In genomic region chr5:171891595-171891994, GRCh38 we compare ENCODE assay signal across 29 cellular contexts.
A peak's percentile ranks its signal among the peaks of the same experiment; 100 is the strongest.
DNase-seq lines count a peak whose midpoint lies in the region; ATAC-seq, FAIRE-seq and TF ChIP-seq lines count a peak whose summit lies in the region.
"Had no signal": no experiment of that assay in that cellular context is flagged by ENCODE, and none has a peak within 500 bp of the region (broad histone marks: within the 10 kb centered on the region; RNA-seq: fewer than 3 reads in every experiment).

No MANE protein-coding gene starts in this region.

- intact Hi-C loops in right lobe of liver (cut with DNase I) (no loop called here), HepG2 (cut with micrococcal nuclease; ENCODE audit: unreplicated experiment) (no loop called here)

- TF ChIP-seq CTCF in right lobe of liver (IDR thresholded peaks at IDR 0.05): no peak
- no peak for TF ChIP-seq CTCF in HepG2 (CRISPR knock-in tag; IDR thresholded peaks at IDR 0.05)
- TF ChIP-seq CTCF in GM23338 (conservative IDR thresholded peaks at IDR 0.05; ENCODE audit: low read depth in 2 of 2): no peak

- 25% methylated on average over 6 of the region's 6 CpGs for WGBS in right lobe of liver (ENCODE audit: insufficient coverage, low coverage, low lambda C conversion rate, missing lambda C conversion rate)
- 81% methylated on average over 6 of the region's 6 CpGs for WGBS in HepG2 (ENCODE audit: low lambda C conversion rate)

- in situ Hi-C loops in HepG2 (cut with HindIII; ENCODE audit: extremely low pct_ligation_motif_present, low pct_unique_long_range_greater_than_20kb): no loop called here

- no peaks in the 10 kb centered on the region for H3K9me2 ChIP-seq in GM23338 (ENCODE audit: insufficient read depth)

- FAIRE-seq in HepG2 (lab: Jason Lieb, UNC): no peak
- FAIRE-seq: A204.1, GM12878, GM12892, GM18507 had no signal

- no peaks in the 10 kb centered on the region for H3K9me3 ChIP-seq in right lobe of liver
- no peaks in the 10 kb centered on the region for H3K9me3 ChIP-seq in HepG2 (ENCODE audit: low read length)
- H3K9me3 ChIP-seq: BE2C, BLaER1 had no signal

- H3K9ac ChIP-seq in HepG2 (ENCODE audit: insufficient read depth, low read depth, low read length): no peak overlapping the region
- H3K9ac ChIP-seq: BLaER1 had no signal

- H3F3A ChIP-seq in GM23338 (replicated peaks; ENCODE audit: low read depth): no peaks in the 10 kb centered on the region

- no peak for TF ChIP-seq RAD21 in HepG2 (CRISPR knock-in tag; IDR thresholded peaks at IDR 0.05)

- H3K4me3 ChIP-seq in right lobe of liver: no peak overlapping the region
- no peak overlapping the region for H3K4me3 ChIP-seq in HepG2 (replicated peaks in 1 of 3; ENCODE audit: insufficient read depth in 1 of 3, low read depth in 2 of 3, low read length in 3 of 3)
- H3K4me3 ChIP-seq in GM23338: no peak overlapping the region
- H3K4me3 ChIP-seq: BLaER1, GM12878 had no signal

- H3K4me1 ChIP-seq in right lobe of liver (peaks cover 0 to 19% (median 0%) of the 10 kb centered on the region in 4 donors), HepG2 (ENCODE audit: insufficient read depth, low read length) (no peaks in the 10 kb centered on the region), GM23338 (ENCODE audit: insufficient read depth) (no peaks in the 10 kb centered on the region)
- H3K4me1 ChIP-seq: BE2C, BLaER1 had no signal

- peaks cover 25% of the 10 kb centered on the region; the same call in 2 of the 3 replicates for H3K36me3 Mint-ChIP-seq in GM23338 (ENCODE audit: low read depth)
- peaks cover 79% of the 10 kb centered on the region for H3K36me3 Mint-ChIP-seq in stimulated activated effector memory CD8-positive, alpha-beta T cell treated with anti-CD3 and anti-CD28 coated beads, Interleukin-12 subunit alpha, Interleukin-12 subunit beta, amount 100 ng/mL, for 72 hours

- ATAC-seq in right lobe of liver (peak; percentile 58 to 82 (median 66)), HepG2 (no peak), GM23338 (no peak), left lobe of liver (peak; percentile 73), HG03571 (IDR thresholded peaks at IDR 0.05; ENCODE audit: unreplicated experiment) (no peak)
- no peak for ATAC-seq in stimulated activated effector memory CD8-positive, alpha-beta T cell treated with anti-CD3 and anti-CD28 coated beads, Interleukin-12 subunit alpha, Interleukin-12 subunit beta, amount 100 ng/mL, for 72 hours
- ATAC-seq: GM12878 had no signal

- DNase-seq in right lobe of liver (no peak), HepG2 (ENCODE audit: low spot score) (no peak), GM23338 (ENCODE audit: low spot score) (no peak), left lobe of liver (ENCODE audit: low spot score) (no peak), hippocampal formation (lab: John Stamatoyannopoulos, UW) (no peak), mesenteric fat pad (ENCODE audit: low spot score) (no peak)
- DNase-seq in stimulated activated effector memory CD8-positive, alpha-beta T cell treated with anti-CD3 and anti-CD28 coated beads, Interleukin-12 subunit alpha, Interleukin-12 subunit beta, amount 100 ng/mL, for 72 hours (ENCODE audit: low spot score in 2 of 2): no peak
- DNase-seq: 8988T; ACHN; BE2C; C1 segment of cervical spinal cord; CD4-positive, alpha-beta memory T cell; CD4-positive, CD25-positive, alpha-beta regulatory T cell; CD8-positive, alpha-beta memory T cell; COR-L47; DMS 273 treated with DMSO at 0.1 percent for 48 hours; DMS153; DMS53; DMS79; DND-41; EL; GDM1 had no signal

- BruUV-seq in HepG2 (replicated peaks; lab: Mats Ljungman, UMichigan): no TSS peak

- H4K20me1 ChIP-seq in HepG2 (ENCODE audit: insufficient read depth, low read length) (no peaks in the 10 kb centered on the region), GM23338 (replicated peaks; ENCODE audit: insufficient read depth) (peaks cover 21% of the 10 kb centered on the region)

- H3K4me1 Mint-ChIP-seq in GM23338: no peaks in the 10 kb centered on the region
- no peaks in the 10 kb centered on the region for H3K4me1 Mint-ChIP-seq in stimulated activated effector memory CD8-positive, alpha-beta T cell treated with anti-CD3 and anti-CD28 coated beads, Interleukin-12 subunit alpha, Interleukin-12 subunit beta, amount 100 ng/mL, for 72 hours
- H3K4me1 Mint-ChIP-seq: CD14-positive monocyte had no signal

- H3K79me2 ChIP-seq in HepG2 (ENCODE audit: insufficient read depth, low read length): no peaks in the 10 kb centered on the region
- peaks cover 23% of the 10 kb centered on the region for H3K79me2 ChIP-seq in GM23338 (replicated peaks; ENCODE audit: insufficient read depth)

- H3K27ac ChIP-seq in right lobe of liver (no peak overlapping the region), HepG2 (ENCODE audit: extremely low read length, insufficient read depth, low read length) (no peak overlapping the region), GM23338 (ENCODE audit: low read depth) (peak overlapping the region; percentile 28; the same call in 1 of the 2 replicates)
- H3K27ac ChIP-seq: BLaER1 had no signal

- no peak overlapping the region for H3K27ac Mint-ChIP-seq in GM23338
- H3K27ac Mint-ChIP-seq in stimulated activated effector memory CD8-positive, alpha-beta T cell treated with anti-CD3 and anti-CD28 coated beads, Interleukin-12 subunit alpha, Interleukin-12 subunit beta, amount 100 ng/mL, for 72 hours: peak overlapping the region; percentile 20
- H3K27ac Mint-ChIP-seq: CD4-positive, alpha-beta memory T cell had no signal

- H3K27me3 ChIP-seq in right lobe of liver (no peaks in the 10 kb centered on the region), HepG2 (ENCODE audit: control insufficient read depth in 1 of 2, insufficient read depth in 2 of 2, low read length in 2 of 2) (no peaks in the 10 kb centered on the region), GM23338 (ENCODE audit: insufficient read depth) (no peaks in the 10 kb centered on the region)
- H3K27me3 ChIP-seq: BE2C, BLaER1 had no signal

- no peak overlapping the region for H3K4me3 Mint-ChIP-seq in GM23338
- no peak overlapping the region for H3K4me3 Mint-ChIP-seq in stimulated activated effector memory CD8-positive, alpha-beta T cell treated with anti-CD3 and anti-CD28 coated beads, Interleukin-12 subunit alpha, Interleukin-12 subunit beta, amount 100 ng/mL, for 72 hours
- H3K4me3 Mint-ChIP-seq: CD14-positive monocyte; CD4-positive, alpha-beta memory T cell; CD4-positive, CD25-positive, alpha-beta regulatory T cell; CD8-positive, alpha-beta memory T cell had no signal

- H3K4me2 ChIP-seq in HepG2 (ENCODE audit: low read depth, low read length): no peak overlapping the region
- H3K4me2 ChIP-seq in GM23338: no peak overlapping the region
- H3K4me2 ChIP-seq: BLaER1 had no signal

- TF ChIP-seq EP300 in HepG2 (IDR thresholded peaks at IDR 0.05; ENCODE audit: low read depth in 2 of 2, low read length in 2 of 2): no peak
- TF ChIP-seq EP300 in HepG2 (CRISPR knock-in tag; IDR thresholded peaks at IDR 0.05; ENCODE audit: borderline replicate concordance): no peak

- CTCF ChIA-PET in HepG2 (lab: Yijun Ruan, JAX; ENCODE audit: low intra/inter-chr PET ratio, low total read pairs): no interaction called here

- H3K27me3 Mint-ChIP-seq in GM23338 (ENCODE audit: insufficient read depth, low read depth, poor library complexity): no peaks in the 10 kb centered on the region
- H3K27me3 Mint-ChIP-seq: CD4-positive, alpha-beta memory T cell; CD4-positive, CD25-positive, alpha-beta regulatory T cell; CD8-positive, alpha-beta memory T cell had no signal

- POLR2A ChIA-PET in HepG2 (lab: Yijun Ruan, JAX): no interaction called here

- no peaks in the 10 kb centered on the region for H3K9me3 Mint-ChIP-seq in GM23338
- no peaks in the 10 kb centered on the region for H3K9me3 Mint-ChIP-seq in stimulated activated effector memory CD8-positive, alpha-beta T cell treated with anti-CD3 and anti-CD28 coated beads, Interleukin-12 subunit alpha, Interleukin-12 subunit beta, amount 100 ng/mL, for 72 hours
- H3K9me3 Mint-ChIP-seq: CD14-positive monocyte; CD4-positive, CD25-positive, alpha-beta regulatory T cell; CD8-positive, alpha-beta memory T cell had no signal

- H3K36me3 ChIP-seq in right lobe of liver: no peaks in the 10 kb centered on the region
- H3K36me3 ChIP-seq in HepG2 (replicated peaks in 1 of 2; ENCODE audit: control insufficient read depth in 1 of 2, insufficient read depth in 2 of 2, low read length in 2 of 2): peaks cover 9 to 36% of the 10 kb centered on the region in 2 experiments; a peak in 4 of 5 replicates
- H3K36me3 ChIP-seq in GM23338 (ENCODE audit: insufficient read depth): peaks cover 20% of the 10 kb centered on the region

- TF ChIP-seq POLR2A in right lobe of liver (IDR thresholded peaks at IDR 0.05) (no peak), HepG2 (IDR thresholded peaks at IDR 0.05; ENCODE audit: insufficient read depth in 1 of 2, low read depth in 2 of 2, low read length in 2 of 2) (no peak)

- H2AFZ ChIP-seq in HepG2 (ENCODE audit: low read length) (no peak overlapping the region), GM23338 (no peak overlapping the region)

TF ChIP-seq in HepG2, 621 proteins besides CTCF, POLR2A, EP300 and RAD21 (continues in another document):
- no peak for TF ChIP-seq ZNF343 (CRISPR knock-in tag; IDR thresholded peaks at IDR 0.05)

TF ChIP-seq in GM23338, 12 proteins besides CTCF, POLR2A, EP300 and RAD21 (continues in another document):
- TF ChIP-seq JUNB (IDR thresholded peaks at IDR 0.05; ENCODE audit: unreplicated experiment): no peak

Comparison
In these comparisons a context has a peak if more than half of its experiments do, and no peak if none do; other contexts are left out.
1. ATAC-seq: peak in right lobe of liver (4 of 4) and left lobe of liver (single experiment); none in HepG2 (single experiment), GM23338 (single experiment), stimulated activated effector memory CD8-positive, alpha-beta T cell treated with anti-CD3 and anti-CD28 coated beads, Interleukin-12 subunit alpha, Interleukin-12 subunit beta, amount 100 ng/mL, for 72 hours (single experiment) and HG03571 (single experiment).